8 cellular contexts compared by ENCODE assay signal in the genomic region with DNA sequence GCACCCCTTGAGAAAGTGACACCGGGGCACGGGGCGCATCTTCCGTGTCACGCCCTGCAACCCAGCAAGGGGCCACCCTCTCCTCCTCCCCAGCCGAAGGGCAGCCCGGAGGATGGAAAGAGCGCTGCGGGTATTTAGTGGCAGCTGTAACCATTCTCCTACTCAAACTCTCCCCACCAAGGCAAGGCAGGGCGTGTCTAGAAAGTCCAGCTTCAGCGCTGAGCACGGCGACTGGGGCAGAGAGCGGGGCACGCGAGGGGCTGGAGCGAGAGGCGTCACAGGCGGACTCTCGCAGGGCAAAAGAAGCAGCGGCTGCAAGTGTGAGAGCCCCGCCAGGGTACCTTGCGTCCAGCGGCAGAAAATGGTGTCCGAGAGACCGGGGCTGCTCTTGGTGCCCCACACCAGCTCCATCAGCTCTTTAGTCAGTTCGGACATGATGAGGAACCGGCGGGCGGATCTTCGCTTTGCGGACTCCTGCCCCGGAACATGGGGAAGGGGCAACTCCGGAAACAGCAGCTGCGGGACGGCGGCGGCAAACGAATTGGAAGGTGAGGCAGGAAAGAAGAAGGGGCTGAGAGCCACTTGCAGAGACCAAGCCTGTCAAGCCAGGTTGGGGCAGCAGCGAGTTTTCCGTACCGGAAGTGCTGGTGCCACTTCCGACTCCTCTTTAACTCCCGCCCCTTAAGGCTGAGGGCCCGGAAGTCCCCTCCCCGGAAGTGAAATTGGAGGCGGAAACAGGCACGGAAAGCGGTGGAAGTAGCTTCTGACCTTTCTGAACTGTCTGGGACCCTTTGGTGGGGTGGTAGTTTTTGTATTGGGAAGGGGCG. TPM values are rescaled to one million over a fixed set of nuclear protein-coding genes. Genes with fewer than 3 reads are reported as not detected.
DNase-seq lines count a peak whose midpoint lies in the region; ATAC-seq lines count a peak whose summit lies in the region.

TSS of gene MINDY3 (minus strand) at position 643 of the 827 bp plus-strand sequence. CDS start at position 435, 208 bp downstream.

- peak within 1 kb of the TSS; percentile 44 for H2BK15ac ChIP-seq in mesenchymal stem cell (ENCODE audit: low read depth, poor library complexity, severe bottlenecking)

- peaks cover 9% of the 10 kb centered on the region for H3K79me1 ChIP-seq in mesenchymal stem cell (replicated peaks; ENCODE audit: low read length, poor library complexity, severe bottlenecking)

- H3K4ac ChIP-seq in mesenchymal stem cell (ENCODE audit: low read depth in 1 of 2, low read length in 2 of 2): peak within 1 kb of the TSS; percentile 75 to 85

- peak within 1 kb of the TSS; percentile 66 for H4K91ac ChIP-seq in mesenchymal stem cell (ENCODE audit: low read length)

- H3K9ac ChIP-seq in endocrine pancreas (ENCODE audit: control insufficient read depth, insufficient read depth, low read length): peak within 1 kb of the TSS; percentile 75
- H3K9ac ChIP-seq in mesenchymal stem cell (ENCODE audit: low read length): peak within 1 kb of the TSS; percentile 92

- H2BK12ac ChIP-seq in mesenchymal stem cell (ENCODE audit: low read length in 2 of 2): no peak within 1 kb of the TSS

- peak within 1 kb of the TSS; percentile 90 to 96 (median 93) for H3K27ac Mint-ChIP-seq in CD4-positive, alpha-beta memory T cell

- peaks cover 29 to 49% (median 38%) of the 10 kb centered on the region in 4 donors for H3K4me1 Mint-ChIP-seq in CD4-positive, alpha-beta memory T cell

- peak within 1 kb of the TSS; percentile 67 for H3K27ac ChIP-seq in CD4-positive, alpha-beta memory T cell (ENCODE audit: low read depth, low read length)
- H3K27ac ChIP-seq in mesenchymal stem cell (ENCODE audit: low read length, poor library complexity, severe bottlenecking): peak within 1 kb of the TSS; percentile 67

- intact Hi-C loops in CD4-positive, alpha-beta memory T cell (cut with micrococcal nuclease): loop anchor here (1.0 kb wide), 2 partner anchors 576 to 957 kb away; partner anchors contain the start of gene RSU1

- ATAC-seq in GM19397 (IDR thresholded peaks at IDR 0.05; ENCODE audit: unreplicated experiment) (peak; percentile 95), HG03565 (IDR thresholded peaks at IDR 0.05; ENCODE audit: unreplicated experiment) (peak; percentile 87)

- peak within 1 kb of the TSS in 1 of 2 experiments; percentile 94 for H3K23ac ChIP-seq in mesenchymal stem cell (ENCODE audit: low read length in 2 of 2)

- H3K36me3 ChIP-seq in CD4-positive, alpha-beta memory T cell (ENCODE audit: insufficient read depth, low read length): no peaks in the 10 kb centered on the region
- H3K36me3 ChIP-seq in endocrine pancreas (ENCODE audit: control insufficient read depth, insufficient read depth, low read length): no peaks in the 10 kb centered on the region
- no peaks in the 10 kb centered on the region for H3K36me3 ChIP-seq in mesenchymal stem cell (ENCODE audit: control insufficient read depth in 1 of 2, insufficient read depth in 2 of 2, low read depth in 1 of 2, low read length in 2 of 2)

- H3K36me3 Mint-ChIP-seq in CD4-positive, alpha-beta memory T cell: peaks cover 4 to 17% of the 10 kb centered on the region in 2 donors

- no peak within 1 kb of the TSS for H2BK5ac ChIP-seq in mesenchymal stem cell (ENCODE audit: low read depth, low read length, poor library complexity, severe bottlenecking)

- POLR2A ChIA-PET in CD4-positive, alpha-beta memory T cell (lab: Charles Lee; ENCODE audit: partially characterized antibody): interaction anchor here (0.9 to 2.4 kb wide), 7 partner anchors 15 to 1370 kb away, joined by 3 to 13 read pairs (median 5); partner anchors contain the start of genes PTER and RSU1
- POLR2A ChIA-PET in activated CD8-positive, alpha-beta memory T cell treated with anti-CD3 and anti-CD28 coated beads for 36 hours (lab: Charles Lee): no interaction called here

- under 1% methylated on average over 47 of the region's 50 CpGs for WGBS in mesenchymal stem cell

- H3K14ac ChIP-seq in mesenchymal stem cell (ENCODE audit: low read length in 2 of 2): peak within 1 kb of the TSS in 1 of 2 experiments; percentile 68

- H3K9me3 ChIP-seq in CD4-positive, alpha-beta memory T cell (ENCODE audit: control insufficient read depth in 1 of 2, low read length in 2 of 2): no peaks in the 10 kb centered on the region
- H3K9me3 ChIP-seq in endocrine pancreas (ENCODE audit: control insufficient read depth, low read length) (no peaks in the 10 kb centered on the region), mesenchymal stem cell (ENCODE audit: control insufficient read depth, low read length) (no peaks in the 10 kb centered on the region)

- peak within 1 kb of the TSS; percentile 71 to 72 for H3K18ac ChIP-seq in mesenchymal stem cell (ENCODE audit: low read depth in 1 of 2, low read length in 2 of 2)

- peak within 1 kb of the TSS; percentile 87 to 99 for H3K4me3 ChIP-seq in CD4-positive, alpha-beta memory T cell (ENCODE audit: low read length in 2 of 2)
- H3K4me3 ChIP-seq in endocrine pancreas (ENCODE audit: control insufficient read depth, insufficient read depth, low read length) (peak within 1 kb of the TSS; percentile 94), mesenchymal stem cell (ENCODE audit: insufficient read depth in 1 of 2, low read depth in 1 of 2, low read length in 2 of 2) (peak within 1 kb of the TSS; percentile 93 to 98)

- no peak within 1 kb of the TSS for H2BK120ac ChIP-seq in mesenchymal stem cell (ENCODE audit: low read depth, low read length)

- H3K4me2 ChIP-seq in mesenchymal stem cell (ENCODE audit: low read length, poor library complexity, severe bottlenecking): peak within 1 kb of the TSS; percentile 85

- H2AFZ ChIP-seq in mesenchymal stem cell (ENCODE audit: low read depth, low read length): peak within 1 kb of the TSS; percentile 85

- CTCF ChIA-PET in CD4-positive, alpha-beta memory T cell (lab: Charles Lee; ENCODE audit: partially characterized antibody): no interaction called here
- CTCF ChIA-PET in activated CD8-positive, alpha-beta memory T cell treated with anti-CD3 and anti-CD28 coated beads for 36 hours (lab: Charles Lee): no interaction called here

- no peaks in the 10 kb centered on the region for H3K27me3 ChIP-seq in CD4-positive, alpha-beta memory T cell (ENCODE audit: insufficient read depth, low read length)
- H3K27me3 ChIP-seq in endocrine pancreas (ENCODE audit: control insufficient read depth, insufficient read depth, low read length) (no peaks in the 10 kb centered on the region), mesenchymal stem cell (ENCODE audit: control insufficient read depth in 1 of 2, insufficient read depth in 1 of 2, low read length in 2 of 2) (peaks cover 3 to 5% of the 10 kb centered on the region in 2 experiments)

- peak within 1 kb of the TSS; percentile 54 for H2AK5ac ChIP-seq in mesenchymal stem cell (ENCODE audit: low read length, severe bottlenecking)

- peak within 1 kb of the TSS; percentile 94 to 99 (median 98) for H3K4me3 Mint-ChIP-seq in CD4-positive, alpha-beta memory T cell

- H3K4me1 ChIP-seq in CD4-positive, alpha-beta memory T cell (ENCODE audit: insufficient read depth, low read length): peaks cover 42% of the 10 kb centered on the region
- peaks cover 12% of the 10 kb centered on the region for H3K4me1 ChIP-seq in endocrine pancreas (ENCODE audit: control insufficient read depth, insufficient read depth, low read length)
- peaks cover 1% of the 10 kb centered on the region for H3K4me1 ChIP-seq in mesenchymal stem cell (ENCODE audit: control insufficient read depth, insufficient read depth, low read depth, low read length)

- peaks cover 0 to 4% (median 1%) of the 10 kb centered on the region in 8 donors for H3K9me3 Mint-ChIP-seq in CD4-positive, alpha-beta memory T cell

- peak within 1 kb of the TSS; percentile 100 for H4K8ac ChIP-seq in mesenchymal stem cell (ENCODE audit: low read length)

- DNase-seq in CD4-positive, alpha-beta memory T cell: peak; percentile 79 to 84 (median 81)
- DNase-seq in NOMO-1 (lab: John Stamatoyannopoulos, UW; ENCODE audit: unreplicated experiment in 2 of 2): peak; percentile 60 to 76
- DNase-seq in mesenchymal stem cell: peak; percentile 74
- DNase-seq in stimulated activated CD8-positive, alpha-beta memory T cell treated with anti-CD3 and anti-CD28 coated beads, Interleukin-12 subunit alpha, Interleukin-12 subunit beta, amount 100 ng/mL, for 24 hours (ENCODE audit: extremely low read depth): peak; percentile 64

- peaks cover 7 to 8% of the 10 kb centered on the region in 2 donors for H3K27me3 Mint-ChIP-seq in CD4-positive, alpha-beta memory T cell

RNA-seq across cellular contexts. Expression of gene MINDY3, which starts in this region (rescaled TPM):
- total RNA-seq in CD4-positive, alpha-beta memory T cell: 10 to 100 TPM; 35.8 to 40.4 TPM
- 1 to 10 TPM; 2.1 to 6.1 TPM for polyA plus RNA-seq in CD4-positive, alpha-beta memory T cell
- total RNA-seq in activated CD8-positive, alpha-beta memory T cell treated with anti-CD3 and anti-CD28 coated beads for 36 hours: 10 to 100 TPM; 20.7 to 22.9 TPM
- 18.6 TPM for polyA plus RNA-seq in mesenchymal stem cell (2013, experiment 1 of 2)
- polyA plus RNA-seq in mesenchymal stem cell (2013, experiment 2 of 2): 20.8 TPM

Comparison
In these comparisons a context has a peak if more than half of its experiments do, and no peak if none do; other contexts are left out.
1. Peak in every context shown above with its lines: DNase-seq, ATAC-seq, H3K4me3 ChIP-seq and H3K27ac ChIP-seq.